10 cellular contexts compared by ENCODE assay signal in the genomic region with DNA sequence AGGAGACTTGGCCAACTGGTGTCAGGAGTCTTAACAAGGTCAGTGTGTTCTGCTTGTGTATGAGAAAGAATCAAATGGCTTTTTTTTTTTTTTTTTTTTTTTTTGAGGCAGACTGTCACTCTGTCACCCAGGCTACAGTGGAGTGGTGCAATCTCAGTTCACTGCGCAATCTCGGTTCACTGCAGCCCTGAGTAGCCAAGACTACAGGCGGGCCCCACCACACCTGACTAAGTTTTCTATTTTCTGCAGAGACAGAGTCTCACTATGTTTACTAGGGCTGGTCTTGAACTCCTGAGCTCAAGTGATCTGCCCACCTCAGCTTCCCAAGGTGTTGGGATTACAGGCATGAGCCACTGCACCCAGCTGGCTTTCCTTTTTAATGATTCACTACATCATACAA. TPM values are rescaled to one million over a fixed set of nuclear protein-coding genes. Genes with fewer than 3 reads are reported as not detected.
DNase-seq lines count a peak whose midpoint lies in the region; ATAC-seq and TF ChIP-seq lines count a peak whose summit lies in the region.
"Had no signal": no experiment of that assay in that cellular context is flagged by ENCODE, and none has a peak within 500 bp of the region (broad histone marks: within the 10 kb centered on the region; RNA-seq: fewer than 3 reads in every experiment).

No MANE protein-coding gene starts in this region.

- H3K9me3 ChIP-seq in left ventricle myocardium inferior (replicated peaks), result no peaks in the 10 kb centered on the region
- H3K9me3 ChIP-seq: heart right ventricle had no signal

- H3K27ac ChIP-seq in left ventricle myocardium inferior (replicated peaks), result peak overlapping the region; percentile 45
- peak overlapping the region in 1 of 59 donors; percentile 24 for H3K27ac ChIP-seq in dorsolateral prefrontal cortex

- DNase-seq in left ventricle myocardium inferior (no peak), cardiac septum (ENCODE audit: low spot score) (no peak), renal cortical epithelial cell (ENCODE audit: low read depth) (peak; percentile 11), C1 segment of cervical spinal cord (lab: John Stamatoyannopoulos, UW) (no peak), dorsolateral prefrontal cortex (no peak), NCI-H1048 (lab: John Stamatoyannopoulos, UW) (no peak)
- DNase-seq in activated T-helper 9 cell treated with anti-CD3 and anti-CD28 coated beads, Interleukin-2, amount 50 U/mL, for 16 hours (ENCODE audit: low read depth), result peak; percentile 54
- DNase-seq: heart right ventricle, NCI-H510A treated with DMSO at 0.1 percent for 48 hours had no signal

- no peak for ATAC-seq in HG03039 (IDR thresholded peaks at IDR 0.05; ENCODE audit: unreplicated experiment)

- intact Hi-C loops in left ventricle myocardium inferior (cut with micrococcal nuclease), result no loop called here
- intact Hi-C loops in cardiac septum (cut with DNase I), result no loop called here
- intact Hi-C loops in dorsolateral prefrontal cortex (cut with DNase I), result no loop called here

- H3K27me3 ChIP-seq in left ventricle myocardium inferior (ENCODE audit: low read depth) (no peaks in the 10 kb centered on the region), dorsolateral prefrontal cortex (peaks cover 0 to 5% (median 0%) of the 10 kb centered on the region in 45 donors)

- peaks cover 4% of the 10 kb centered on the region for H3K4me1 ChIP-seq in left ventricle myocardium inferior

- H3K36me3 ChIP-seq in left ventricle myocardium inferior, result no peaks in the 10 kb centered on the region
- H3K36me3 ChIP-seq: heart right ventricle had no signal

- no peak for TF ChIP-seq CTCF in left ventricle myocardium inferior (IDR thresholded peaks at IDR 0.05; ENCODE audit: borderline replicate concordance)
- no peak for TF ChIP-seq CTCF in dorsolateral prefrontal cortex (IDR thresholded peaks at IDR 0.05 in 54 of 56, conservative IDR thresholded peaks at IDR 0.05 in 2 of 56; ENCODE audit: low read depth in 1 of 56, partially characterized antibody in 56 of 56)

- no peak overlapping the region for H3K4me3 ChIP-seq in left ventricle myocardium inferior
- H3K4me3 ChIP-seq in dorsolateral prefrontal cortex, result no peak overlapping the region

RNA-seq across cellular contexts. Expression of a gene that starts 3.0 kb away (rescaled TPM):
- total RNA-seq in left ventricle myocardium inferior (0.66 TPM), cardiac septum (0.92 TPM), renal cortical epithelial cell (0.05 and 4.9 TPM in 2 replicates), dorsolateral prefrontal cortex (1 to 10 TPM in 43 of 120 experiments, under 1 TPM in 73, not detected in 4; 0.10 to 3.3 (median 0.80) TPM)

Comparison
In these comparisons a context has a peak if more than half of its experiments do, and no peak if none do; other contexts are left out.
1. DNase-seq: peak in activated T-helper 9 cell treated with anti-CD3 and anti-CD28 coated beads, Interleukin-2, amount 50 U/mL, for 16 hours (single experiment) and renal cortical epithelial cell (single experiment); none in left ventricle myocardium inferior (single experiment), cardiac septum (single experiment), C1 segment of cervical spinal cord (0 of 14), dorsolateral prefrontal cortex (0 of 10) and NCI-H1048 (single experiment).